In the genomic region with DNA sequence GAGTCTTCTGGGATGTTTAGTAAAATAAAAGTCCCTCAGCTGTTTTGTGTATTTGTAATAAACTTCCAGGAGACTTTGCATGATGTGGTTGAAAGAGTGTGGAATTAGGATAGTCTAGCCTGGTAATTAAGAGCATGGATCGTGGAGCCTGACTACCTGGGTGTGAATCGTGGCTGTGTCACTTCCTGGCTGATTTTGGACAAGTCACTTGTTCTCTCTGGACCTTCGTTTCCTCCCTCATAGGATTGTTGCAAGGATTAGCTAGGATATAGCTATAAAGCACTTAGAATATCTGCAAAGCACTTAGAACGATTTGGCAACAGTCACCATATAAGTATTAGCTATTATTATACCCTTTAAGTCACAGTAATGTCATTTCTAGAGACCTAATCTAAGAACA, we compare ENCODE assay signal across 22 cellular contexts. TPM values are rescaled to one million over a fixed set of nuclear protein-coding genes. Genes with fewer than 3 reads are reported as not detected.
DNase-seq lines count a peak whose midpoint lies in the region; ATAC-seq and TF ChIP-seq lines count a peak whose summit lies in the region.
"Had no signal": no experiment of that assay in that cellular context is flagged by ENCODE, and none has a peak within 500 bp of the region (broad histone marks: within the 10 kb centered on the region; RNA-seq: fewer than 3 reads in every experiment).

No MANE protein-coding gene starts in this region.

- H3K4me2 ChIP-seq in mammary epithelial cell (ENCODE audit: insufficient read depth, low read depth, low read length), result peak overlapping the region; percentile 65

- DNase-seq in DMS53 (lab: John Stamatoyannopoulos, UW) (peak; percentile 0), DMS53 treated with DMSO at 0.1 percent for 48 hours (lab: John Stamatoyannopoulos, UW; ENCODE audit: unreplicated experiment) (no peak), HS-5 (ENCODE audit: low read depth) (peak; percentile 29), mammary epithelial cell (peak; percentile 58), nephron progenitor cell (no peak)
- no peak for DNase-seq in activated T-cell treated with anti-CD3 and anti-CD28 coated beads, Interleukin-2, amount 50 U/mL, for 48 hours
- DNase-seq: activated CD4-positive, alpha-beta memory T cell treated with anti-CD3 and anti-CD28 coated beads for 36 hours; activated naive CD8-positive, alpha-beta T cell treated with anti-CD3 and anti-CD28 coated beads, Interleukin-2, amount 50 U/mL, for 24 hours; activated T-cell treated with anti-CD3 and anti-CD28 coated beads, Interleukin-2, amount 50 U/mL, for 4 hours; caudate nucleus; effector CD8-positive, alpha-beta T cell; hippocampal formation; left colon; NCI-H1930; NCI-H510A treated with DMSO at 0.1 percent for 48 hours; pancreas; upper lobe of left lung had no signal

- H2AFZ ChIP-seq in mammary epithelial cell (ENCODE audit: low read depth, low read length), result no peak overlapping the region

- no peak overlapping the region for H3K4me3 Mint-ChIP-seq in nephron progenitor cell
- H3K4me3 Mint-ChIP-seq: activated CD4-positive, alpha-beta memory T cell treated with anti-CD3 and anti-CD28 coated beads for 36 hours; activated naive CD8-positive, alpha-beta T cell treated with anti-CD3 and anti-CD28 coated beads, Interleukin-2, amount 50 U/mL, for 24 hours; activated T-cell treated with anti-CD3 and anti-CD28 coated beads, Interleukin-2, amount 50 U/mL, for 4 hours; stimulated activated effector memory CD8-positive, alpha-beta T cell treated with anti-CD3 and anti-CD28 coated beads, Interleukin-12 subunit alpha, Interleukin-12 subunit beta, amount 100 ng/mL, for 72 hours had no signal

- H3K79me2 ChIP-seq in mammary epithelial cell (ENCODE audit: insufficient read depth, low read length), result peaks cover 97% of the 10 kb centered on the region

- H3K27me3 Mint-ChIP-seq in nephron progenitor cell (ENCODE audit: low read depth, poor library complexity), result peaks cover 3% of the 10 kb centered on the region
- H3K27me3 Mint-ChIP-seq: activated CD4-positive, alpha-beta memory T cell treated with anti-CD3 and anti-CD28 coated beads for 36 hours; activated naive CD8-positive, alpha-beta T cell treated with anti-CD3 and anti-CD28 coated beads, Interleukin-2, amount 50 U/mL, for 24 hours had no signal

- 17% methylated on average over 4 of the region's 4 CpGs for WGBS in mammary epithelial cell (ENCODE audit: low coverage, missing lambda C conversion rate)

- peaks cover 6% of the 10 kb centered on the region for H3K4me1 Mint-ChIP-seq in nephron progenitor cell

- in situ Hi-C loops in mammary epithelial cell (cut with MboI; ENCODE audit: low sequenced_read_pairs in 2 of 2), result no loop called here

- CTCF ChIA-PET in mammary epithelial cell (lab: Charles Lee; ENCODE audit: low non-redundant PET), result no interaction called here

- no peak for TF ChIP-seq CTCF in mammary epithelial cell (conservative IDR thresholded peaks at IDR 0.05 in 1 of 2, IDR thresholded peaks at IDR 0.05 in 1 of 2; ENCODE audit: extremely low read depth in 1 of 2, insufficient read depth in 1 of 2, low read depth in 1 of 2, low read length in 2 of 2)
- no peak for TF ChIP-seq CTCF in nephron progenitor cell (IDR thresholded peaks at IDR 0.05)

- peak overlapping the region; percentile 1 for H3K9ac ChIP-seq in mammary epithelial cell (ENCODE audit: insufficient read depth, low read length)

- no peaks in the 10 kb centered on the region for H3K36me3 ChIP-seq in mammary epithelial cell (ENCODE audit: insufficient read depth, low read length)
- H3K36me3 ChIP-seq: pancreas, upper lobe of left lung had no signal

- ATAC-seq in GM19397 (IDR thresholded peaks at IDR 0.05; ENCODE audit: unreplicated experiment), result no peak
- ATAC-seq in HG03469 (IDR thresholded peaks at IDR 0.05; ENCODE audit: unreplicated experiment), result no peak
- ATAC-seq: activated naive CD8-positive, alpha-beta T cell treated with anti-CD3 and anti-CD28 coated beads, Interleukin-2, amount 50 U/mL, for 24 hours; activated T-cell treated with anti-CD3 and anti-CD28 coated beads, Interleukin-2, amount 50 U/mL, for 4 hours; left colon; pancreas; stimulated activated effector memory CD8-positive, alpha-beta T cell treated with anti-CD3 and anti-CD28 coated beads, Interleukin-12 subunit alpha, Interleukin-12 subunit beta, amount 100 ng/mL, for 72 hours had no signal

- intact Hi-C loops in mammary epithelial cell (cut with micrococcal nuclease), result loop anchor here (1.0 kb wide), 1 partner anchor 8 kb away; no protein-coding TSS in a partner anchor

- H3K36me3 Mint-ChIP-seq in nephron progenitor cell (ENCODE audit: low read depth), result peaks cover 11% of the 10 kb centered on the region
- H3K36me3 Mint-ChIP-seq: stimulated activated effector memory CD8-positive, alpha-beta T cell treated with anti-CD3 and anti-CD28 coated beads, Interleukin-12 subunit alpha, Interleukin-12 subunit beta, amount 100 ng/mL, for 72 hours had no signal

- no peak overlapping the region for H3K4me3 ChIP-seq in mammary epithelial cell (replicated peaks in 1 of 3; ENCODE audit: insufficient read depth in 1 of 3, low read depth in 2 of 3, low read length in 3 of 3)
- H3K4me3 ChIP-seq: pancreas, upper lobe of left lung had no signal

- BruUV-seq in mammary epithelial cell (replicated peaks; lab: Mats Ljungman, UMichigan), result no TSS peak

- peak overlapping the region; percentile 3 for H3K27ac Mint-ChIP-seq in nephron progenitor cell
- H3K27ac Mint-ChIP-seq: activated CD4-positive, alpha-beta memory T cell treated with anti-CD3 and anti-CD28 coated beads for 36 hours; activated naive CD8-positive, alpha-beta T cell treated with anti-CD3 and anti-CD28 coated beads, Interleukin-2, amount 50 U/mL, for 24 hours; stimulated activated effector memory CD8-positive, alpha-beta T cell treated with anti-CD3 and anti-CD28 coated beads, Interleukin-12 subunit alpha, Interleukin-12 subunit beta, amount 100 ng/mL, for 72 hours had no signal

- no peaks in the 10 kb centered on the region for H3K27me3 ChIP-seq in mammary epithelial cell (ENCODE audit: insufficient read depth, low read length)
- H3K27me3 ChIP-seq: pancreas, upper lobe of left lung had no signal

- H3K9me3 ChIP-seq in mammary epithelial cell (replicated peaks; ENCODE audit: insufficient read depth, low read length), result no peaks in the 10 kb centered on the region
- H3K9me3 ChIP-seq: pancreas, upper lobe of left lung had no signal

- H4K20me1 ChIP-seq in mammary epithelial cell (ENCODE audit: insufficient read depth, low read length), result no peaks in the 10 kb centered on the region

- dilution Hi-C loops in mammary epithelial cell (cut with HindIII; ENCODE audit: low sequenced_read_pairs), result no loop called here

- H3K4me1 ChIP-seq in mammary epithelial cell (ENCODE audit: insufficient read depth, low read length), result peaks cover 12% of the 10 kb centered on the region

- H3K27ac ChIP-seq in mammary epithelial cell (ENCODE audit: insufficient read depth, low read depth, low read length), result peak overlapping the region; percentile 56
- H3K27ac ChIP-seq: 22Rv1, C4-2B, pancreas, upper lobe of left lung had no signal

- H3K9me3 Mint-ChIP-seq in nephron progenitor cell, result no peaks in the 10 kb centered on the region
- H3K9me3 Mint-ChIP-seq: activated CD4-positive, alpha-beta memory T cell treated with anti-CD3 and anti-CD28 coated beads for 36 hours; activated naive CD8-positive, alpha-beta T cell treated with anti-CD3 and anti-CD28 coated beads, Interleukin-2, amount 50 U/mL, for 24 hours; activated T-cell treated with anti-CD3 and anti-CD28 coated beads, Interleukin-2, amount 50 U/mL, for 4 hours; stimulated activated effector memory CD8-positive, alpha-beta T cell treated with anti-CD3 and anti-CD28 coated beads, Interleukin-12 subunit alpha, Interleukin-12 subunit beta, amount 100 ng/mL, for 72 hours had no signal

RNA-seq across cellular contexts. Expression of a gene that starts 40.2 kb away (rescaled TPM):
- 100 to 1,000 TPM in 1 of 2 donors, 10 to 100 TPM in 1; 96.4 to 126 TPM for total RNA-seq in mammary epithelial cell
- polyA plus RNA-seq in mammary epithelial cell, result 31.9 TPM
- polyA minus RNA-seq in mammary epithelial cell, result 137 TPM

Comparison
In these comparisons a context has a peak if more than half of its experiments do, and no peak if none do; other contexts are left out.
1. DNase-seq: peak in DMS53 (single experiment), HS-5 (single experiment) and mammary epithelial cell (single experiment); none in DMS53 treated with DMSO at 0.1 percent for 48 hours (single experiment), nephron progenitor cell (single experiment) and activated T-cell treated with anti-CD3 and anti-CD28 coated beads, Interleukin-2, amount 50 U/mL, for 48 hours (0 of 2).